1 cellular context compared by ENCODE assay signal in genomic region chr22:32686354-32686753, GRCh38.
TF ChIP-seq lines count a peak whose summit lies in the region.

No MANE protein-coding gene starts in this region.

TF ChIP-seq in IMR-90, 13 proteins besides CTCF, POLR2A, EP300 and RAD21 (continued from another document):
- TF ChIP-seq USF2 (IDR thresholded peaks at IDR 0.05; ENCODE audit: low read depth, low read length), result no peak
- TF ChIP-seq MXI1 (IDR thresholded peaks at IDR 0.05; ENCODE audit: borderline replicate concordance, low read depth, low read length), result no peak
- TF ChIP-seq CHD1 (IDR thresholded peaks at IDR 0.05; ENCODE audit: low read depth, low read length), result no peak
